Comparison of ENCODE assay signal across 18 cellular contexts in the genomic region with DNA sequence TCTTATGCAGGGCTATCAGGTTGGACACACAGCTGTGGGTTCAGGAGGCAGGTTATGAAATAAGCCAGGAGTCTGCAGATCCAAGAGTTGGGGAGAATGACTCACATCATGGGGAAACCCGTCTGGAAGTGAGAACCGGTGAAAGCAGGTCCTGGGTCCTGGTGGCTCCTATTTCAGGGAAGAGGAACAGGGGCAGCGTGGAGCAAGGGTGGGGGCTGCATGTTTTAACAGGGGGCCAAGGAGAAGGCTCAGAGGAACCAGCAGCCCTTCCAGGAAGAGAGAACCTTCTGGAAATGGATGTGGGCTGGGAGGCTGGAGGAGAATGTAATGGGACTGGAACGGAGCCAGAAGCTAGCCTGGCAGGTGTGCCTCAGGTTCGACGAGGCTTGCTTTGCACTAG. TPM values are rescaled to one million over a fixed set of nuclear protein-coding genes. Genes with fewer than 3 reads are reported as not detected.
A peak's percentile ranks its signal among the peaks of the same experiment; 100 is the strongest.
DNase-seq lines count a peak whose midpoint lies in the region; ATAC-seq and TF ChIP-seq lines count a peak whose summit lies in the region.
"Had no signal": no experiment of that assay in that cellular context is flagged by ENCODE, and none has a peak within 500 bp of the region (broad histone marks: within the 10 kb centered on the region; RNA-seq: fewer than 3 reads in every experiment).

No MANE protein-coding gene starts in this region.

- H3K36me3 ChIP-seq in CD8-positive, alpha-beta T cell (ENCODE audit: insufficient read depth, low read length) = no peaks in the 10 kb centered on the region
- H3K36me3 ChIP-seq in brain microvascular endothelial cell (replicated peaks) = no peaks in the 10 kb centered on the region
- H3K36me3 ChIP-seq: thoracic aorta had no signal

- H3K4me3 ChIP-seq in CD8-positive, alpha-beta T cell (ENCODE audit: low read depth, low read length) = no peak overlapping the region
- H3K4me3 ChIP-seq in brain microvascular endothelial cell (ENCODE audit: low read depth, low read length) = no peak overlapping the region
- H3K4me3 ChIP-seq: K562, SK-N-MC, thoracic aorta had no signal

- H3K9me3 ChIP-seq in CD8-positive, alpha-beta T cell (ENCODE audit: low read length) = no peaks in the 10 kb centered on the region
- H3K9me3 ChIP-seq: thoracic aorta had no signal

- no peak overlapping the region for H3K27ac ChIP-seq in CD8-positive, alpha-beta T cell (ENCODE audit: low read depth, low read length)
- H3K27ac ChIP-seq in brain microvascular endothelial cell = no peak overlapping the region
- H3K27ac ChIP-seq: C4-2B, SK-N-MC, thoracic aorta had no signal

- H3K4me3 Mint-ChIP-seq in CD8-positive, alpha-beta T cell = no peak overlapping the region
- H3K4me3 Mint-ChIP-seq: activated CD4-positive, alpha-beta T cell treated with anti-CD3 and anti-CD28 coated beads for 36 hours had no signal

- peaks cover 35% of the 10 kb centered on the region for H3K4me1 ChIP-seq in CD8-positive, alpha-beta T cell (ENCODE audit: insufficient read depth, low read length)

- no peaks in the 10 kb centered on the region for H3K27me3 ChIP-seq in CD8-positive, alpha-beta T cell (ENCODE audit: insufficient read depth, low read length)
- peaks cover 2% of the 10 kb centered on the region for H3K27me3 ChIP-seq in brain microvascular endothelial cell (replicated peaks)

- intact Hi-C loops in CD8-positive, alpha-beta T cell (cut with DNase I, micrococcal nuclease) = loop anchor here in 1 of 2 experiments (10.0 kb wide), 1 partner anchor 427 kb away; no protein-coding TSS in a partner anchor

- peaks cover 5% of the 10 kb centered on the region for H3K27me3 Mint-ChIP-seq in CD8-positive, alpha-beta T cell (ENCODE audit: low read depth)
- H3K27me3 Mint-ChIP-seq: activated CD4-positive, alpha-beta T cell treated with anti-CD3 and anti-CD28 coated beads for 36 hours had no signal

- H3K9me3 Mint-ChIP-seq in CD8-positive, alpha-beta T cell = no peaks in the 10 kb centered on the region

- no peaks in the 10 kb centered on the region for H3K36me3 Mint-ChIP-seq in CD8-positive, alpha-beta T cell

- peak overlapping the region; percentile 28 for H3K27ac Mint-ChIP-seq in CD8-positive, alpha-beta T cell
- H3K27ac Mint-ChIP-seq: activated CD4-positive, alpha-beta T cell treated with anti-CD3 and anti-CD28 coated beads for 36 hours had no signal

- POLR2A ChIA-PET in CD8-positive, alpha-beta T cell (lab: Charles Lee) = interaction anchor here (1.2 to 2.7 kb wide), 3 partner anchors 8 to 298 kb away, joined by 3 to 8 read pairs (median 5); a partner anchor contains a TSS

- CTCF ChIA-PET in CD8-positive, alpha-beta T cell (lab: Charles Lee) = interaction anchor here (1.1 to 25.1 kb wide), 9 partner anchors 18 to 399 kb away, joined by 4 to 950 read pairs (median 5); a partner anchor contains a TSS

- H3K4me1 Mint-ChIP-seq in CD8-positive, alpha-beta T cell (ENCODE audit: low read depth) = peaks cover 38% of the 10 kb centered on the region

- ATAC-seq in CD8-positive, alpha-beta T cell = no peak
- ATAC-seq in GM18861 (IDR thresholded peaks at IDR 0.05; ENCODE audit: unreplicated experiment) = no peak
- ATAC-seq: activated CD4-positive, alpha-beta T cell treated with anti-CD3 and anti-CD28 coated beads for 36 hours; K562 had no signal

- in situ Hi-C loops in brain microvascular endothelial cell (cut with HindIII; ENCODE audit: low pct_ligation_motif_present, low sequenced_read_pairs) = no loop called here

- no peak for DNase-seq in CD8-positive, alpha-beta T cell
- DNase-seq in LHCN-M2 (ENCODE audit: low read depth) (peak; percentile 6), brain microvascular endothelial cell (peak; percentile 4), kidney tubule cell (ENCODE audit: low spot score) (peak; percentile 68), NCI-H446 (lab: John Stamatoyannopoulos, UW) (no peak), MV-4-11 (lab: John Stamatoyannopoulos, UW) (no peak), hepatic stellate cell (ENCODE audit: low spot score) (no peak)
- DNase-seq: activated CD4-positive, alpha-beta T cell treated with anti-CD3 and anti-CD28 coated beads for 36 hours; activated naive CD4-positive, alpha-beta T cell treated with Interleukin-2 at 50 U/mL for 16 hours; H7; hippocampal formation; midbrain; NCI-H524 had no signal

- no peak for TF ChIP-seq CTCF in CD8-positive, alpha-beta T cell (IDR thresholded peaks at IDR 0.05)
- no peak for TF ChIP-seq CTCF in brain microvascular endothelial cell (IDR thresholded peaks at IDR 0.05; ENCODE audit: low read depth, low read length, missing control alignments)

RNA-seq across cellular contexts. Expression of a gene that starts 7.8 kb away (rescaled TPM):
- total RNA-seq in CD8-positive, alpha-beta T cell = not detected
- total RNA-seq in LHCN-M2 (2014; rRNA removed) = not detected in 2 replicates
- not detected for polyA plus RNA-seq in LHCN-M2 (2012)
- total RNA-seq: activated CD4-positive, alpha-beta T cell treated with anti-CD3 and anti-CD28 coated beads for 36 hours; H7; K562; thoracic aorta had no signal
- polyA plus RNA-seq: K562 had no signal

RNA-seq across cellular contexts. Expression of a gene that starts 19.8 kb away (rescaled TPM):
- total RNA-seq in CD8-positive, alpha-beta T cell = 1 to 10 TPM; 5.6 to 5.8 TPM
- not detected in 2 replicates for total RNA-seq in LHCN-M2 (2014; rRNA removed)
- polyA plus RNA-seq in LHCN-M2 (2012) = not detected
- total RNA-seq: H7, K562, thoracic aorta had no signal
- polyA plus RNA-seq: K562 had no signal

RNA-seq across cellular contexts. Expression of a gene that starts 28.5 kb away (rescaled TPM):
- not detected for total RNA-seq in CD8-positive, alpha-beta T cell
- total RNA-seq in LHCN-M2 (2014; rRNA removed) = not detected in 2 replicates
- not detected for polyA plus RNA-seq in LHCN-M2 (2012)
- total RNA-seq: activated CD4-positive, alpha-beta T cell treated with anti-CD3 and anti-CD28 coated beads for 36 hours; H7; K562; thoracic aorta had no signal
- polyA plus RNA-seq: K562 had no signal

RNA-seq across cellular contexts. Expression of a gene that starts 36.9 kb away (rescaled TPM):
- total RNA-seq in CD8-positive, alpha-beta T cell = 1 to 10 TPM; 7.8 to 8.1 TPM
- total RNA-seq in LHCN-M2 (2014; rRNA removed) = not detected in 2 replicates
- not detected for polyA plus RNA-seq in LHCN-M2 (2012)
- total RNA-seq: H7, thoracic aorta had no signal

Comparison
In these comparisons a context has a peak if more than half of its experiments do, and no peak if none do; other contexts are left out.
1. DNase-seq: peak in LHCN-M2 (single experiment), brain microvascular endothelial cell (single experiment) and kidney tubule cell (single experiment); none in CD8-positive, alpha-beta T cell (0 of 7), NCI-H446 (0 of 2), MV-4-11 (single experiment) and hepatic stellate cell (single experiment).